In genomic region chr2:7950035-7950612, GRCh38 we compare ENCODE assay signal across 19 cellular contexts.
A peak's percentile ranks its signal among the peaks of the same experiment; 100 is the strongest.
DNase-seq lines count a peak whose midpoint lies in the region; TF ChIP-seq lines count a peak whose summit lies in the region.
"Had no signal": no experiment of that assay in that cellular context is flagged by ENCODE, and none has a peak within 500 bp of the region (broad histone marks: within the 10 kb centered on the region; RNA-seq: fewer than 3 reads in every experiment).

No MANE protein-coding gene starts in this region.

- peaks cover 2% of the 10 kb centered on the region for H3K27me3 ChIP-seq in fibroblast of lung (ENCODE audit: control insufficient read depth, insufficient read depth, low read length)
- H3K27me3 ChIP-seq: SJSA1 had no signal

- H3K4me1 Mint-ChIP-seq in activated naive CD8-positive, alpha-beta T cell treated with anti-CD3 and anti-CD28 coated beads for 36 hours, result no peaks in the 10 kb centered on the region
- H3K4me1 Mint-ChIP-seq in activated naive CD4-positive, alpha-beta T cell treated with anti-CD3 and anti-CD28 coated beads for 36 hours (ENCODE audit: low read depth), result no peaks in the 10 kb centered on the region

- no peaks in the 10 kb centered on the region for H3K36me3 Mint-ChIP-seq in activated naive CD8-positive, alpha-beta T cell treated with anti-CD3 and anti-CD28 coated beads for 36 hours
- no peaks in the 10 kb centered on the region for H3K36me3 Mint-ChIP-seq in activated naive CD4-positive, alpha-beta T cell treated with anti-CD3 and anti-CD28 coated beads for 36 hours (ENCODE audit: low read depth)

- H3K27ac Mint-ChIP-seq in activated naive CD8-positive, alpha-beta T cell treated with anti-CD3 and anti-CD28 coated beads for 36 hours, result no peak overlapping the region
- no peak overlapping the region for H3K27ac Mint-ChIP-seq in activated naive CD4-positive, alpha-beta T cell treated with anti-CD3 and anti-CD28 coated beads for 36 hours

- no peak for TF ChIP-seq CTCF in fibroblast of lung (conservative IDR thresholded peaks at IDR 0.05 in 1 of 2, IDR thresholded peaks at IDR 0.05 in 1 of 2; ENCODE audit: low read depth in 1 of 2, low read length in 2 of 2)

- no peaks in the 10 kb centered on the region for H3K79me2 ChIP-seq in fibroblast of lung (ENCODE audit: control insufficient read depth, insufficient read depth, low read length)

- intact Hi-C loops in posterior vena cava (cut with DNase I), result no loop called here
- intact Hi-C loops in activated naive CD4-positive, alpha-beta T cell treated with anti-CD3 and anti-CD28 coated beads for 36 hours (cut with micrococcal nuclease), result no loop called here

- no peak overlapping the region for H2AFZ ChIP-seq in fibroblast of lung (ENCODE audit: low read length)

- H3K9ac ChIP-seq in fibroblast of lung (ENCODE audit: insufficient read depth, low read length), result no peak overlapping the region

- H3K27ac ChIP-seq in fibroblast of lung (ENCODE audit: insufficient read depth, low read length), result no peak overlapping the region
- H3K27ac ChIP-seq: 22Rv1, SJSA1 had no signal

- DNase-seq in NCI-H82 (lab: John Stamatoyannopoulos, UW), result peak; percentile 51
- no peak for DNase-seq in NCI-H82 treated with DMSO at 0.1 percent for 48 hours (lab: John Stamatoyannopoulos, UW; ENCODE audit: unreplicated experiment)
- DNase-seq in fibroblast of lung (ENCODE audit: low read depth in 2 of 2), result peak; percentile 33
- peak; percentile 54 for DNase-seq in posterior vena cava (ENCODE audit: low spot score)
- no peak for DNase-seq in stimulated activated CD4-positive, alpha-beta T cell treated with anti-CD3 and anti-CD28 coated beads, Interleukin-1b, Interleukin-23, amount 100 ng/mL, for 48 hours
- DNase-seq in activated naive CD8-positive, alpha-beta T cell treated with anti-CD3 and anti-CD28 coated beads for 36 hours, result no peak
- no peak for DNase-seq in activated naive CD4-positive, alpha-beta T cell treated with anti-CD3 and anti-CD28 coated beads for 36 hours
- DNase-seq in DMS153 treated with DMSO at 0.1 percent for 48 hours (lab: John Stamatoyannopoulos, UW; ENCODE audit: unreplicated experiment), result no peak
- DNase-seq: C1 segment of cervical spinal cord; HCEC 1CT; NCI-H1436 treated with DMSO at 0.1 percent for 48 hours; NCI-H2081; NCI-H524 treated with DMSO at 0.1 percent for 48 hours; NK-92 treated with Interleukin-12 subunit alpha and Interleukin-12 subunit beta, amount 100 ng/mL, for 24 hours; OCI-M1; RPMI8226 had no signal

- H3K9me3 ChIP-seq in fibroblast of lung (ENCODE audit: control insufficient read depth, insufficient read depth, low read depth, low read length), result no peaks in the 10 kb centered on the region
- H3K9me3 ChIP-seq: SJSA1 had no signal

- H3K4me1 ChIP-seq in fibroblast of lung (ENCODE audit: control insufficient read depth, extremely low read depth, insufficient read depth, low read length), result no peaks in the 10 kb centered on the region

- H3K4me2 ChIP-seq in fibroblast of lung (ENCODE audit: extremely low read depth, insufficient read depth, low read length), result no peak overlapping the region

- CTCF ChIA-PET in activated naive CD4-positive, alpha-beta T cell treated with anti-CD3 and anti-CD28 coated beads for 36 hours (lab: Charles Lee), result no interaction called here

- no peaks in the 10 kb centered on the region for H3K27me3 Mint-ChIP-seq in activated naive CD8-positive, alpha-beta T cell treated with anti-CD3 and anti-CD28 coated beads for 36 hours
- no peaks in the 10 kb centered on the region for H3K27me3 Mint-ChIP-seq in activated naive CD4-positive, alpha-beta T cell treated with anti-CD3 and anti-CD28 coated beads for 36 hours (ENCODE audit: low read depth)

- H3K9me3 Mint-ChIP-seq in activated naive CD8-positive, alpha-beta T cell treated with anti-CD3 and anti-CD28 coated beads for 36 hours, result no peaks in the 10 kb centered on the region
- no peaks in the 10 kb centered on the region for H3K9me3 Mint-ChIP-seq in activated naive CD4-positive, alpha-beta T cell treated with anti-CD3 and anti-CD28 coated beads for 36 hours

- H4K20me1 ChIP-seq in fibroblast of lung (ENCODE audit: control insufficient read depth, extremely low read depth, insufficient read depth, low read length), result no peaks in the 10 kb centered on the region

- H3K4me3 Mint-ChIP-seq in activated naive CD8-positive, alpha-beta T cell treated with anti-CD3 and anti-CD28 coated beads for 36 hours, result no peak overlapping the region
- no peak overlapping the region for H3K4me3 Mint-ChIP-seq in activated naive CD4-positive, alpha-beta T cell treated with anti-CD3 and anti-CD28 coated beads for 36 hours

- no peaks in the 10 kb centered on the region for H3K36me3 ChIP-seq in fibroblast of lung (ENCODE audit: control insufficient read depth, insufficient read depth, low read length)
- H3K36me3 ChIP-seq: SJSA1 had no signal

- H3K4me3 ChIP-seq in fibroblast of lung (replicated peaks in 1 of 4; ENCODE audit: control extremely low read depth in 1 of 4, insufficient read depth in 1 of 4, low read depth in 3 of 4, low read length in 4 of 4), result no peak overlapping the region
- H3K4me3 ChIP-seq: GM12878, SJSA1 had no signal

Comparison
In these comparisons a context has a peak if more than half of its experiments do, and no peak if none do; other contexts are left out.
1. DNase-seq: peak in NCI-H82 (single experiment), fibroblast of lung (2 of 2) and posterior vena cava (single experiment); none in NCI-H82 treated with DMSO at 0.1 percent for 48 hours (single experiment), stimulated activated CD4-positive, alpha-beta T cell treated with anti-CD3 and anti-CD28 coated beads, Interleukin-1b, Interleukin-23, amount 100 ng/mL, for 48 hours (single experiment), activated naive CD8-positive, alpha-beta T cell treated with anti-CD3 and anti-CD28 coated beads for 36 hours (single experiment), activated naive CD4-positive, alpha-beta T cell treated with anti-CD3 and anti-CD28 coated beads for 36 hours (single experiment) and DMS153 treated with DMSO at 0.1 percent for 48 hours (single experiment).